Comparison of ENCODE assay signal across 8 cellular contexts in the genomic region with DNA sequence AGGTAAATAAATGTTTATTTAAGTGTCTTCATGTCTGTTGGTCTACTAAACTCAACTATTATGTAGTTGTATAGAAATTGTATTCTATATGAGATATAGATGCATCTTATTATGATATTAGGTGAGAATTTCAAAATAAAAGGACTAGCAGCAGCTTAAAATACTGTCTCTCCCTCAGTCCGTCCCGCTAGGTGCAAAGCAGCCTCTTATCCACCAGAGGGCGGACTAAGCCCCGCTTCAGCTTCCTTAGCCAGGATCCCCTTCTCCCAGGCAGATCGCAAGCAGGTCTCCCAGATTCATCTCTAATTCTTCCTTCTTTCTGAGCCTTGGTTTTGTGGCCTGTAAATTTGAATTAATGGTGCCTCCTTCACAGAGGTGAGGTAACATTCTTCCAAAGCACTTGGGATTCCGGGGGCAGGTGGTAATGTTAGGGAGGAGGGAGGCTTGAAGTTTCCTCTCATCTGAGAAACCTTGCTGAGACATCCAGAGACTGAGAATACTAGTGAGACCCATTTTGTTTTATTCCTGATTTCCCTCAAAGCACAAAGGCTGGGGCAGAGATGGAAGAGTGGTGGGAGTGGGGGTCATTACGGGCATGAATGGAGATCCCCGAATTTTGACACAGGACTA. TPM values are rescaled to one million over a fixed set of nuclear protein-coding genes. Genes with fewer than 3 reads are reported as not detected.
DNase-seq lines count a peak whose midpoint lies in the region; ATAC-seq and FAIRE-seq lines count a peak whose summit lies in the region.

No MANE protein-coding gene starts in this region.

- H2AFZ ChIP-seq in Karpas-422 (ENCODE audit: low read length): no peak overlapping the region

- peak; percentile 87 for DNase-seq in Karpas-422
- DNase-seq in SK-N-DZ (ENCODE audit: low spot score): peak; percentile 56
- peak; percentile 90 for DNase-seq in adipocyte (ENCODE audit: low read depth)
- DNase-seq in left ventricle myocardium superior: peak; percentile 61
- peak; percentile 84 for DNase-seq in retina
- DNase-seq in GOT3 (lab: John Stamatoyannopoulos, UW): no peak

- ATAC-seq in GM21619 (IDR thresholded peaks at IDR 0.05; ENCODE audit: unreplicated experiment) (peak; percentile 79), left ventricle myocardium superior (peak; percentile 81)

- H3K27me3 ChIP-seq in Karpas-422 (ENCODE audit: low read length) (no peaks in the 10 kb centered on the region), adipocyte (replicated peaks; ENCODE audit: control insufficient read depth, insufficient read depth, low read length) (no peaks in the 10 kb centered on the region)

- FAIRE-seq in G401.6 (lab: Jason Lieb, UNC): peak; percentile 56

- no peaks in the 10 kb centered on the region for H3K9me2 ChIP-seq in Karpas-422 (replicated peaks; ENCODE audit: insufficient read depth, low read length)

- no peaks in the 10 kb centered on the region for H4K20me1 ChIP-seq in Karpas-422 (ENCODE audit: insufficient read depth, low read depth, low read length)

- no peaks in the 10 kb centered on the region for H3K79me2 ChIP-seq in Karpas-422 (ENCODE audit: low read length)

- H3K36me3 ChIP-seq in Karpas-422 (ENCODE audit: insufficient read depth, low read length) (no peaks in the 10 kb centered on the region), adipocyte (ENCODE audit: control insufficient read depth, insufficient read depth, low read length, severe bottlenecking) (no peaks in the 10 kb centered on the region)

- H3K4me2 ChIP-seq in Karpas-422 (ENCODE audit: low read depth, low read length, poor library complexity, severe bottlenecking): no peak overlapping the region

- H3K27ac ChIP-seq in Karpas-422 (ENCODE audit: low read length): no peak overlapping the region

- H3K9ac ChIP-seq in Karpas-422 (ENCODE audit: low read length): no peak overlapping the region
- H3K9ac ChIP-seq in adipocyte (ENCODE audit: low read length): no peak overlapping the region

- intact Hi-C loops in left ventricle myocardium superior (cut with micrococcal nuclease): loop anchor here (5.0 kb wide), 1 partner anchor 106 kb away; no protein-coding TSS in a partner anchor

- H3K4me1 ChIP-seq in Karpas-422 (ENCODE audit: low read length) (peaks cover 24% of the 10 kb centered on the region), adipocyte (ENCODE audit: control insufficient read depth, insufficient read depth, low read length) (no peaks in the 10 kb centered on the region)

- H3K9me3 ChIP-seq in Karpas-422 (ENCODE audit: low read length) (no peaks in the 10 kb centered on the region), adipocyte (ENCODE audit: control insufficient read depth, low read length) (no peaks in the 10 kb centered on the region)

- H3K4me3 ChIP-seq in Karpas-422 (ENCODE audit: low read length): no peak overlapping the region
- H3K4me3 ChIP-seq in adipocyte (ENCODE audit: low read length): no peak overlapping the region

RNA-seq across cellular contexts. Expression of gene INSC, which starts 13.5 kb away (rescaled TPM):
- total RNA-seq in Karpas-422 (2014; rRNA removed; shearing (Covaris generic); ENCODE audit: low replicate concordance): 0.22 and 1.4 TPM in 2 replicates
- polyA plus RNA-seq in SK-N-DZ (2014; cell fraction: cytosol; rRNA removed): not detected in 2 replicates
- polyA plus RNA-seq in SK-N-DZ (2014; cell fraction: nucleus; rRNA removed): not detected in 2 replicates
- total RNA-seq in left ventricle myocardium superior: 0.40 TPM

RNA-seq across cellular contexts. Expression of gene CALCB, which starts 27.8 kb away (rescaled TPM):
- total RNA-seq in Karpas-422 (2014; rRNA removed; shearing (Covaris generic); ENCODE audit: low replicate concordance): 0.30 and 0.54 TPM in 2 replicates
- 0.86 and 1.0 TPM in 2 replicates for polyA plus RNA-seq in SK-N-DZ (2014; cell fraction: cytosol; rRNA removed)
- 0.45 TPM in 1 of 2 replicates, not detected in the other for polyA plus RNA-seq in SK-N-DZ (2014; cell fraction: nucleus; rRNA removed)
- not detected for total RNA-seq in left ventricle myocardium superior
